8 cellular contexts compared by ENCODE assay signal in genomic region chr10:930415-931325, GRCh38. TPM values are rescaled to one million over a fixed set of nuclear protein-coding genes. Genes with fewer than 3 reads are reported as not detected.
DNase-seq lines count a peak whose midpoint lies in the region; ATAC-seq and TF ChIP-seq lines count a peak whose summit lies in the region.

No MANE protein-coding gene starts in this region.

- POLR2A ChIA-PET in BJ (lab: Charles Lee): interaction anchor here (1.0 kb wide), 2 partner anchors 57 to 119 kb away, joined by 3 read pairs; partner anchors contain the start of genes GTPBP4 and IDI1
- POLR2A ChIA-PET in OCI-LY7 (lab: Charles Lee): interaction anchor here (0.7 to 1.8 kb wide), 6 partner anchors 15 to 150 kb away, joined by 3 to 6 read pairs (median 4); partner anchors contain the start of gene GTPBP4

- peak overlapping the region; percentile 98 for H3K4me2 ChIP-seq in GM23248 (ENCODE audit: unreplicated experiment)
- peak overlapping the region; percentile 89 for H3K4me2 ChIP-seq in OCI-LY7 (ENCODE audit: low read length)

- no peaks in the 10 kb centered on the region for H3K9me3 ChIP-seq in GM23248 (ENCODE audit: low read depth)
- H3K9me3 ChIP-seq in OCI-LY7 (ENCODE audit: low read length): no peaks in the 10 kb centered on the region
- H3K9me3 ChIP-seq in psoas muscle: no peaks in the 10 kb centered on the region

- no peaks in the 10 kb centered on the region for H3K27me3 Mint-ChIP-seq in activated naive CD8-positive, alpha-beta T cell treated with anti-CD3 and anti-CD28 coated beads, Interleukin-2, amount 50 U/mL, for 24 hours

- CTCF ChIA-PET in BJ (lab: Yijun Ruan, JAX): no interaction called here
- CTCF ChIA-PET in OCI-LY7 (lab: Charles Lee; ENCODE audit: unreplicated experiment): no interaction called here

- no peaks in the 10 kb centered on the region for H3K9me2 ChIP-seq in GM23248 (ENCODE audit: insufficient read depth)
- H3K9me2 ChIP-seq in OCI-LY7 (ENCODE audit: insufficient read depth, low read length): no peaks in the 10 kb centered on the region

- peak overlapping the region; percentile 94 for H3K27ac Mint-ChIP-seq in activated naive CD8-positive, alpha-beta T cell treated with anti-CD3 and anti-CD28 coated beads, Interleukin-2, amount 50 U/mL, for 24 hours

- H3K79me2 ChIP-seq in GM23248 (ENCODE audit: insufficient read depth): peaks cover 54% of the 10 kb centered on the region
- H3K79me2 ChIP-seq in OCI-LY7 (ENCODE audit: insufficient read depth, low read depth, low read length): peaks cover 54% of the 10 kb centered on the region

- H3K27me3 ChIP-seq in BJ (ENCODE audit: control insufficient read depth, insufficient read depth, low read length) (no peaks in the 10 kb centered on the region; the same call in 1 of the 2 replicates), GM23248 (replicated peaks; ENCODE audit: insufficient read depth) (no peaks in the 10 kb centered on the region), psoas muscle (ENCODE audit: insufficient read depth in 3 of 3, low read length in 2 of 3) (no peaks in the 10 kb centered on the region)

- peaks cover 48% of the 10 kb centered on the region for H3K4me1 Mint-ChIP-seq in activated naive CD8-positive, alpha-beta T cell treated with anti-CD3 and anti-CD28 coated beads, Interleukin-2, amount 50 U/mL, for 24 hours

- 2% methylated on average over 25 to 55 of the region's 73 CpGs for WGBS in GM23248 (ENCODE audit: low coverage in 1 of 2, low lambda C conversion rate in 2 of 2, missing lambda C conversion rate in 2 of 2), 2 experiments
- WGBS in psoas muscle, 3 donors: 1 to 2% (median 1%) methylated on average over 49 to 73 of the region's 73 CpGs

- H2AFZ ChIP-seq in GM23248 (0 out of 2 replicates have a peak overlapping the region, but pooled peaks have one; percentile 6), OCI-LY7 (ENCODE audit: low read length) (no peak overlapping the region)

- H3K36me3 Mint-ChIP-seq in activated naive CD8-positive, alpha-beta T cell treated with anti-CD3 and anti-CD28 coated beads, Interleukin-2, amount 50 U/mL, for 24 hours (ENCODE audit: low read depth): peaks cover 22% of the 10 kb centered on the region

- H3K27ac ChIP-seq in GM23248 (peak overlapping the region; percentile 80), OCI-LY7 (ENCODE audit: low read depth, low read length, poor library complexity, severe bottlenecking) (peak overlapping the region; percentile 75), psoas muscle (peak overlapping the region; percentile 91)

- H3K36me3 ChIP-seq in BJ (ENCODE audit: control insufficient read depth, insufficient read depth, low read length): no peaks in the 10 kb centered on the region
- no peaks in the 10 kb centered on the region; the same call in 1 of the 2 replicates for H3K36me3 ChIP-seq in GM23248 (ENCODE audit: low read depth)
- H3K36me3 ChIP-seq in OCI-LY7 (ENCODE audit: insufficient read depth, low read length): peaks cover 35% of the 10 kb centered on the region
- peaks cover 3 to 6% of the 10 kb centered on the region in 2 donors for H3K36me3 ChIP-seq in psoas muscle (ENCODE audit: insufficient read depth in 1 of 2, low read depth in 1 of 2)

- H3K9ac ChIP-seq in GM23248: peak overlapping the region; percentile 96

- DNase-seq in BJ (ENCODE audit: low read depth) (no peak), GM23248 (peak; percentile 76), OCI-LY7 (ENCODE audit: low spot score) (peak; percentile 52), left ventricle myocardium superior (peak; percentile 57), psoas muscle (peak; percentile 37 to 67), NCI-H187 (lab: John Stamatoyannopoulos, UW) (no peak), G401 (ENCODE audit: low spot score) (no peak)
- peak; percentile 34 for DNase-seq in activated naive CD8-positive, alpha-beta T cell treated with anti-CD3 and anti-CD28 coated beads, Interleukin-2, amount 50 U/mL, for 24 hours

- H3K9me3 Mint-ChIP-seq in activated naive CD8-positive, alpha-beta T cell treated with anti-CD3 and anti-CD28 coated beads, Interleukin-2, amount 50 U/mL, for 24 hours: no peaks in the 10 kb centered on the region

- H4K20me1 ChIP-seq in GM23248 (ENCODE audit: insufficient read depth) (peaks cover 23% of the 10 kb centered on the region), OCI-LY7 (ENCODE audit: insufficient read depth, low read length) (peaks cover 38% of the 10 kb centered on the region)

- H3K4me1 ChIP-seq in GM23248 (ENCODE audit: insufficient read depth) (peaks cover 15% of the 10 kb centered on the region), OCI-LY7 (ENCODE audit: insufficient read depth, low read length, poor library complexity, severe bottlenecking) (peaks cover 47% of the 10 kb centered on the region), psoas muscle (peaks cover 48% of the 10 kb centered on the region)

- H3F3A ChIP-seq in GM23248 (ENCODE audit: insufficient read depth): peaks cover 11% of the 10 kb centered on the region; the same call in 1 of the 2 replicates

- TF ChIP-seq CTCF in BJ (IDR thresholded peaks at IDR 0.05; ENCODE audit: insufficient read depth, low read depth, low read length) (no peak), OCI-LY7 (conservative IDR thresholded peaks at IDR 0.05; ENCODE audit: low read length) (0 out of 2 replicates have a peak, but pooled peaks have one; percentile 15), psoas muscle (IDR thresholded peaks at IDR 0.05) (no peak)

- intact Hi-C loops in OCI-LY7 (cut with micrococcal nuclease; ENCODE audit: unreplicated experiment): loop anchor here (1.0 to 2.0 kb wide), 3 partner anchors 58 to 416 kb away; partner anchors contain the start of genes GTPBP4 and IDI1
- intact Hi-C loops in left ventricle myocardium superior (cut with micrococcal nuclease): no loop called here
- intact Hi-C loops in psoas muscle (cut with DNase I): loop anchor here (5.0 to 10.0 kb wide), 4 partner anchors 53 to 124 kb away; partner anchors contain the start of genes GTPBP4 (in 2 of the 2) and WDR37 (in 1 of the 2)

- peak overlapping the region; percentile 99 for H3K4me3 Mint-ChIP-seq in activated naive CD8-positive, alpha-beta T cell treated with anti-CD3 and anti-CD28 coated beads, Interleukin-2, amount 50 U/mL, for 24 hours

- H3K4me3 ChIP-seq in BJ (ENCODE audit: low read depth, low read length): peak overlapping the region; percentile 94
- peak overlapping the region; percentile 83 for H3K4me3 ChIP-seq in GM23248
- peak overlapping the region; percentile 78 for H3K4me3 ChIP-seq in OCI-LY7 (ENCODE audit: low read depth, low read length, poor library complexity, severe bottlenecking)
- H3K4me3 ChIP-seq in psoas muscle: peak overlapping the region; percentile 70

- ATAC-seq in activated naive CD8-positive, alpha-beta T cell treated with anti-CD3 and anti-CD28 coated beads, Interleukin-2, amount 50 U/mL, for 24 hours: no peak
- ATAC-seq in left ventricle myocardium superior (no peak), psoas muscle (peak in 2 of 4 donors; percentile 2 to 6)

- in situ Hi-C loops in GM23248 (cut with MboI) (no loop called here), G401 (cut with HindIII; ENCODE audit: low sequenced_read_pairs) (no loop called here)

- BruUV-seq in OCI-LY7 (replicated peaks; lab: Mats Ljungman, UMichigan): no TSS peak

RNA-seq across cellular contexts. Expression of gene LARP4B, which starts 0.8 kb away (rescaled TPM):
- 37.0 and 38.4 TPM in 2 replicates for polyA plus RNA-seq in BJ (2011; rRNA removed)
- polyA minus RNA-seq in BJ (2011; rRNA and poly(A)+ RNA removed): 62.6 and 69.1 TPM in 2 replicates
- 30.8 and 31.9 TPM in 2 replicates for total RNA-seq in GM23248 (2014; rRNA removed; shearing (Covaris generic))
- 20.5 and 20.7 TPM in 2 replicates for polyA plus RNA-seq in GM23248 (2016; fragmentation: Nextera tagmentation; extraction: Ambion mirVana)
- total RNA-seq in OCI-LY7 (2014; rRNA removed; shearing (Covaris generic)): 64.8 and 68.3 TPM in 2 replicates
- total RNA-seq in OCI-LY7 (2022): 135 and 143 TPM in 2 replicates
- 72.9 TPM for total RNA-seq in left ventricle myocardium superior
- 10 to 100 TPM; 66.6 to 88.3 (median 79.6) TPM for total RNA-seq in psoas muscle
- 10 to 100 TPM; 16.6 to 38.9 (median 21.7) TPM for polyA plus RNA-seq in psoas muscle
- 15.2 and 24.3 TPM in 2 replicates for total RNA-seq in G401 (2014; rRNA removed; shearing (Covaris generic))

RNA-seq across cellular contexts. Expression of gene GTPBP4, which starts 57.6 kb away (rescaled TPM):
- polyA plus RNA-seq in BJ (2011; rRNA removed): 17.3 and 27.3 TPM in 2 replicates
- 17.0 and 21.0 TPM in 2 replicates for polyA minus RNA-seq in BJ (2011; rRNA and poly(A)+ RNA removed)
- 32.1 and 34.3 TPM in 2 replicates for total RNA-seq in GM23248 (2014; rRNA removed; shearing (Covaris generic))
- 71.6 and 72.0 TPM in 2 replicates for polyA plus RNA-seq in GM23248 (2016; fragmentation: Nextera tagmentation; extraction: Ambion mirVana)
- 61.0 and 82.0 TPM in 2 replicates for total RNA-seq in OCI-LY7 (2014; rRNA removed; shearing (Covaris generic))
- total RNA-seq in OCI-LY7 (2022): 92.9 and 108 TPM in 2 replicates
- total RNA-seq in left ventricle myocardium superior: 27.8 TPM
- 10 to 100 TPM; 36.3 to 77.4 (median 68.5) TPM for total RNA-seq in psoas muscle
- 100 to 1,000 TPM in 1 of 3 donors, 10 to 100 TPM in 2; 44.2 to 134 (median 70.2) TPM for polyA plus RNA-seq in psoas muscle
- total RNA-seq in G401 (2014; rRNA removed; shearing (Covaris generic)): 79.6 and 88.8 TPM in 2 replicates

Comparison
In these comparisons a context has a peak if more than half of its experiments do, and no peak if none do; other contexts are left out.
1. DNase-seq: peak in GM23248 (single experiment), OCI-LY7 (single experiment), activated naive CD8-positive, alpha-beta T cell treated with anti-CD3 and anti-CD28 coated beads, Interleukin-2, amount 50 U/mL, for 24 hours (single experiment), left ventricle myocardium superior (single experiment) and psoas muscle (2 of 2); none in BJ (single experiment), NCI-H187 (0 of 2) and G401 (single experiment).
2. Peak in every context shown above with its lines, with median percentiles within 50 percentile points of each other: H3K4me3 ChIP-seq and H3K27ac ChIP-seq.